Comparison of ENCODE assay signal across 1 cellular context in the genomic region with DNA sequence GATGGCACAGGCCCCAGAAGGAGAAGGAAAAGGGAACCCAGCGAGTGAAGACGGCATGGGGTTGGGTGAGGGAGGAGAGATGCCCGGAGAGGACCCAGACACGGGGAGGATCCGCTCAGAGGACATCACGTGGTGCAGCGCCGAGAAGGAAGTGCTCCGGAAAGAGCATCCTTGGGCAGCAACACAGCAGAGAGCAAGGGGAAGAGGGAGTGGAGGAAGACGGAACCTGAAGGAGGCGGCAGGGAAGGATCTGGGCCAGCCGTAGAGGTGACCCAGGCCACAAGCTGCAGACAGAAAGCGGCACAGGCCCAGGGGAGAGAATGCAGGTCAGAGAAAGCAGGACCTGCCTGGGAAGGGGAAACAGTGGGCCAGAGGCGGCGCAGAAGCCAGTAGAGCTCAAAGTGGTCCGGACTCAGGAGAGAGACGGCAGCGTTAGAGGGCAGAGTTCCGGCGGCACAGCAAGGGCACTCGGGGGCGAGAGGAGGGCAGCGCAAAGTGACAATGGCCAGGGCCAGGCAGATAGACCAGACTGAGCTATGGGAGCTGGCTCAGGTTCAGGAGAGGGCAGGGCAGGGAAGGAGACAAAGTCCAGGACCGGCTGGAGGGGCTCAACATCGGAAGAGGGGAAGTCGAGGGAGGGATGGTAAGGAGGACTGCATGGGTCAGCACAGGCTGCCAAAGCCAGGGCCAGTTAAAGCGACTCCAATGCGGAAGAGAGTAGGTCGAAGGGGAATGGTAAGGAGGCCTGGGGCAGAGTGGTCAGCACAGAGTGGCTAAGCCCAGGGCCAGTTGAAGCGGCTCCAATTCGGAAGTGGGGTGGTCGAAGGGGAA.
TF ChIP-seq lines count a peak whose summit lies in the region.

No MANE protein-coding gene starts in this region.

TF ChIP-seq in H1, 55 proteins besides CTCF, POLR2A, EP300 and RAD21:
- peak; percentile 78 for TF ChIP-seq USF2 (IDR thresholded peaks at IDR 0.05; ENCODE audit: low read length)
- TF ChIP-seq BACH1 (IDR thresholded peaks at IDR 0.05; ENCODE audit: low read length): no peak
